8 cellular contexts compared by ENCODE assay signal in genomic region chr9:21576331-21577189, GRCh38.
DNase-seq lines count a peak whose midpoint lies in the region; ATAC-seq lines count a peak whose summit lies in the region.

No MANE protein-coding gene starts in this region.

- ATAC-seq in GM21825 (IDR thresholded peaks at IDR 0.05; ENCODE audit: unreplicated experiment) (peak; percentile 57), T-helper 17 cell (peak; percentile 59), left colon (no peak)

- peaks cover 8% of the 10 kb centered on the region for H3K4me1 ChIP-seq in BLaER1

- no peaks in the 10 kb centered on the region for H4K20me1 ChIP-seq in BLaER1

- H3K9ac ChIP-seq in BLaER1 = no peak overlapping the region

- H3K27ac ChIP-seq in BLaER1 = no peak overlapping the region

- H3K27me3 Mint-ChIP-seq in T-helper 17 cell = no peaks in the 10 kb centered on the region

- no peaks in the 10 kb centered on the region for H3K36me3 Mint-ChIP-seq in T-helper 17 cell (ENCODE audit: low read depth)

- no peaks in the 10 kb centered on the region for H3K9me3 ChIP-seq in BLaER1
- no peaks in the 10 kb centered on the region for H3K9me3 ChIP-seq in T-helper 17 cell (ENCODE audit: control insufficient read depth, low read length, poor library complexity, severe bottlenecking)

- no peaks in the 10 kb centered on the region for H3K36me3 ChIP-seq in BLaER1

- H3K4me3 Mint-ChIP-seq in T-helper 17 cell = peak overlapping the region; percentile 33

- peak overlapping the region; percentile 66 for H3K27ac Mint-ChIP-seq in T-helper 17 cell

- intact Hi-C loops in left colon (cut with DNase I, micrococcal nuclease) = no loop called here

- H3K4me2 ChIP-seq in BLaER1 = peak overlapping the region; percentile 27

- no peak overlapping the region for H3K4me3 ChIP-seq in BLaER1

- H3K4me1 Mint-ChIP-seq in T-helper 17 cell = peaks cover 20% of the 10 kb centered on the region

- no peaks in the 10 kb centered on the region for H3K27me3 ChIP-seq in BLaER1

- DNase-seq in T-helper 17 cell (no peak), fibroblast of the conjunctiva (ENCODE audit: low read depth) (peak; percentile 90), left colon (no peak), NCI-H510A treated with DMSO at 0.1 percent for 48 hours (lab: John Stamatoyannopoulos, UW) (no peak), DMS53 treated with DMSO at 0.1 percent for 48 hours (lab: John Stamatoyannopoulos, UW; ENCODE audit: unreplicated experiment) (no peak)
- peak; percentile 44 for DNase-seq in stimulated activated CD4-positive, alpha-beta T cell treated with anti-CD3 and anti-CD28 coated beads, Interleukin-1b, Interleukin-23, amount 100 ng/mL, for 48 hours

Comparison
In these comparisons a context has a peak if more than half of its experiments do, and no peak if none do; other contexts are left out.
1. DNase-seq: peak in fibroblast of the conjunctiva (single experiment) and stimulated activated CD4-positive, alpha-beta T cell treated with anti-CD3 and anti-CD28 coated beads, Interleukin-1b, Interleukin-23, amount 100 ng/mL, for 48 hours (single experiment); none in T-helper 17 cell (0 of 3), left colon (0 of 2), NCI-H510A treated with DMSO at 0.1 percent for 48 hours (single experiment) and DMS53 treated with DMSO at 0.1 percent for 48 hours (single experiment).